Comparison of ENCODE assay signal across 15 cellular contexts in genomic region chr7:17472518-17472917, GRCh38.
"Had no signal": no experiment of that assay in that cellular context is flagged by ENCODE, and none has a peak within 500 bp of the region (broad histone marks: within the 10 kb centered on the region; RNA-seq: fewer than 3 reads in every experiment).

No MANE protein-coding gene starts in this region.

- H3K27me3 ChIP-seq: brain microvascular endothelial cell, testis had no signal

- H3K4me1 Mint-ChIP-seq: activated naive CD8-positive, alpha-beta T cell treated with anti-CD3 and anti-CD28 coated beads for 36 hours; nephron had no signal

- H3K27ac ChIP-seq: brain microvascular endothelial cell, testis had no signal

- H3K9me3 Mint-ChIP-seq: activated naive CD8-positive, alpha-beta T cell treated with anti-CD3 and anti-CD28 coated beads for 36 hours; stimulated activated naive CD8-positive, alpha-beta T cell treated with anti-CD3 and anti-CD28 coated beads, Interleukin-15, Interleukin-2, amounts not matched to agents 100 ng/mL and 50 ng/mL, for 24 hours had no signal

- ATAC-seq: activated T-cell treated with anti-CD3 and anti-CD28 coated beads, Interleukin-2, amount 50 U/mL, for 4 hours had no signal

- H3K36me3 ChIP-seq: brain microvascular endothelial cell had no signal

- H3K27ac Mint-ChIP-seq: activated naive CD8-positive, alpha-beta T cell treated with anti-CD3 and anti-CD28 coated beads for 36 hours; nephron; stimulated activated naive CD8-positive, alpha-beta T cell treated with anti-CD3 and anti-CD28 coated beads, Interleukin-15, Interleukin-2, amounts not matched to agents 100 ng/mL and 50 ng/mL, for 24 hours had no signal

- H3K9me3 ChIP-seq: testis had no signal

- H3K36me3 Mint-ChIP-seq: activated naive CD8-positive, alpha-beta T cell treated with anti-CD3 and anti-CD28 coated beads for 36 hours had no signal

- H3K4me3 ChIP-seq: testis had no signal

- H3K4me3 Mint-ChIP-seq: activated naive CD8-positive, alpha-beta T cell treated with anti-CD3 and anti-CD28 coated beads for 36 hours; activated T-cell treated with anti-CD3 and anti-CD28 coated beads, Interleukin-2, amount 50 U/mL, for 4 hours; nephron; stimulated activated naive CD8-positive, alpha-beta T cell treated with anti-CD3 and anti-CD28 coated beads, Interleukin-15, Interleukin-2, amounts not matched to agents 100 ng/mL and 50 ng/mL, for 24 hours had no signal

- DNase-seq: activated CD4-positive, alpha-beta T cell treated with anti-CD3 and anti-CD28 coated beads for 1 hour; activated CD4-positive, alpha-beta T cell treated with anti-CD3 and anti-CD28 coated beads, Interleukin-2, amount 50 U/mL, for 48 hours; activated gamma-delta T cell treated with Interleukin-2 at 50 U/mL for 16 hours; activated naive CD8-positive, alpha-beta T cell treated with anti-CD3 and anti-CD28 coated beads for 36 hours; activated T-cell treated with anti-CD3 and anti-CD28 coated beads, Interleukin-2, amount 50 U/mL, for 4 hours; brain microvascular endothelial cell; cerebellar nuclear complex; dermis blood vessel endothelial cell; hypothalamus; mesendoderm; occipital lobe; stimulated activated CD4-positive, alpha-beta T cell treated with anti-CD3 and anti-CD28 coated beads, Interleukin-2, amount 100 ng/mL, for 48 hours; testis had no signal

- H3K4me1 ChIP-seq: testis had no signal
